ENCODE assay signal across 9 cellular contexts in the genomic region with DNA sequence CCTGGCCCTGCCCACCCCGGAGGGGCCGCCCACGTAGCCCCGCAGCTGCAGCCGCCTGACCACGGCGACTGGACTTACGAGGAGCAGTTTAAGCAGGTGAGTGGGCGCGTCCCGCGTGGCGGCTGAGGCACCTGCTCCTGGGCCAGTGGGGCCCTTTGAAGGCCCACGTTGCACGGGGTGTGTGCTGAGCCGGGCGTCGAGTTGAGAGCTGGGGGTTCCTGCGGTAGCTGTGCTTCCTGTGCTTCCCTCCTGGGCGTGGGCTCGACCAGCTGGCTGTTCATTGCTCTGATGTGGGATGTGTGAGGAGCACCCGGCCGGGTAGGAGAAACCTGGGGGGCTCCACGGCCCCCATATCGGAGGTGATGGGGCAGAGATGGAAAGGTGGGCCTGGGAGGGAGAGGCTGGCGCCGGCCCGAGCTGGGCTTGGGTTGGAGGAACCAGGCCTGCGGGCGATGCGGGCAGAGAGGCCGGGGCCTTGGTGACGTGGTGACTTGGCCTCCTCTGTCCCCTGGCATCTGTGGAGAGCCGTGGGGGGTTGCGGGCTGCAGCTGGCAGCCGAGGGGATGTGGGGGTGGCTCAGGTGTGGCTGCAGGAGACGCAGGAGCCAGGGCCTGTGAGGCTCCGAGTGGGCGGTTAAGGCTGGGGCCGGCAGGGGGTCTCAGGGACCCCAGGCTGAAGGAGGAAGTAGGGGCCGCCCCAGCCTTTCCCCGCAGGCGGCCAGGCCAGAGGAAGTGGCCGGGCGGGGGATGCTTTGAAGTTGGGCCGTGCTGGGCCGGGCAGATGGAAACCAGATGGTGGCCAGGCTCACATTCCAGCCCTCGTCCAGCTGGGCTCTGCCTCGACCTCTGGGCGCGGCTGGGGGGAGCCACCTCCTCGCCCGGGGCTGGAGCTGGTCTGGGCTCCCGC. TPM values are rescaled to one million over a fixed set of nuclear protein-coding genes. Genes with fewer than 3 reads are reported as not detected.
DNase-seq lines count a peak whose midpoint lies in the region; ATAC-seq and TF ChIP-seq lines count a peak whose summit lies in the region.
"Had no signal": no experiment of that assay in that cellular context is flagged by ENCODE, and none has a peak within 500 bp of the region (broad histone marks: within the 10 kb centered on the region; RNA-seq: fewer than 3 reads in every experiment).

No MANE protein-coding gene starts in this region.

- no peaks in the 10 kb centered on the region for H3K27me3 Mint-ChIP-seq in T-helper 1 cell treated with Interleukin-12 subunit alpha and Interleukin-12 subunit beta and Interleukin-4 antibody, amounts not matched to agents 30 μg/mL and 1 μg/mL, for 36 hours (ENCODE audit: low read depth)
- H3K27me3 Mint-ChIP-seq in mesothelial cell of epicardium (ENCODE audit: low read depth) = no peaks in the 10 kb centered on the region

- peak overlapping the region; percentile 78 for H3K4me3 Mint-ChIP-seq in T-helper 1 cell treated with Interleukin-12 subunit alpha and Interleukin-12 subunit beta and Interleukin-4 antibody, amounts not matched to agents 30 μg/mL and 1 μg/mL, for 36 hours
- peak overlapping the region; percentile 47 for H3K4me3 Mint-ChIP-seq in mesothelial cell of epicardium

- no peaks in the 10 kb centered on the region for H3K9me3 Mint-ChIP-seq in T-helper 1 cell treated with Interleukin-12 subunit alpha and Interleukin-12 subunit beta and Interleukin-4 antibody, amounts not matched to agents 30 μg/mL and 1 μg/mL, for 36 hours
- H3K9me3 Mint-ChIP-seq in mesothelial cell of epicardium = no peaks in the 10 kb centered on the region

- no peak overlapping the region for H3K27ac Mint-ChIP-seq in T-helper 1 cell treated with Interleukin-12 subunit alpha and Interleukin-12 subunit beta and Interleukin-4 antibody, amounts not matched to agents 30 μg/mL and 1 μg/mL, for 36 hours
- peak overlapping the region; percentile 93 for H3K27ac Mint-ChIP-seq in mesothelial cell of epicardium

- no peak for TF ChIP-seq CTCF in GM12875 (IDR thresholded peaks at IDR 0.05; ENCODE audit: borderline replicate concordance, insufficient read depth, low read depth, low read length)
- no peak for TF ChIP-seq CTCF in mesothelial cell of epicardium (IDR thresholded peaks at IDR 0.05; ENCODE audit: unreplicated experiment)

- peaks cover 10% of the 10 kb centered on the region for H3K4me1 Mint-ChIP-seq in T-helper 1 cell treated with Interleukin-12 subunit alpha and Interleukin-12 subunit beta and Interleukin-4 antibody, amounts not matched to agents 30 μg/mL and 1 μg/mL, for 36 hours (ENCODE audit: low read depth)
- H3K4me1 Mint-ChIP-seq in mesothelial cell of epicardium = peaks cover 15% of the 10 kb centered on the region

- H3K36me3 Mint-ChIP-seq in T-helper 1 cell treated with Interleukin-12 subunit alpha and Interleukin-12 subunit beta and Interleukin-4 antibody, amounts not matched to agents 30 μg/mL and 1 μg/mL, for 36 hours (ENCODE audit: low read depth) = peaks cover 4% of the 10 kb centered on the region
- peaks cover 12% of the 10 kb centered on the region for H3K36me3 Mint-ChIP-seq in mesothelial cell of epicardium

- peak overlapping the region; percentile 23 for H3K4me3 ChIP-seq in GM12875 (ENCODE audit: low read depth, low read length)

- ATAC-seq in HG03442 (IDR thresholded peaks at IDR 0.05; ENCODE audit: unreplicated experiment) (no peak), HG02870 (IDR thresholded peaks at IDR 0.05; ENCODE audit: unreplicated experiment) (no peak)

- peak; percentile 90 for DNase-seq in dedifferentiated amniotic fluid mesenchymal stem cell (ENCODE audit: extremely low spot score)
- DNase-seq in mesothelial cell of epicardium (ENCODE audit: low spot score in 2 of 2, unreplicated experiment in 2 of 2) = no peak
- no peak for DNase-seq in NCI-H2107 treated with DMSO at 0.1 percent for 48 hours (lab: John Stamatoyannopoulos, UW; ENCODE audit: unreplicated experiment)
- DNase-seq in NCI-H1930 (lab: John Stamatoyannopoulos, UW) = no peak

RNA-seq across cellular contexts. Expression of gene ARID3A, which starts 7.1 kb away (rescaled TPM):
- total RNA-seq in mesothelial cell of epicardium = 65.9 to 72.4 TPM (median 70.6 TPM) in 3 replicates

RNA-seq across cellular contexts. Expression of gene KISS1R, which starts 15.8 kb away (rescaled TPM):
- total RNA-seq in mesothelial cell of epicardium = 1.0 to 1.5 TPM (median 1.1 TPM) in 3 replicates
- total RNA-seq: renal cortical epithelial cell had no signal

RNA-seq across cellular contexts. Expression of gene R3HDM4, which starts 19.9 kb away (rescaled TPM):
- 47.4 to 50.5 TPM (median 49.5 TPM) in 3 replicates for total RNA-seq in mesothelial cell of epicardium

RNA-seq across cellular contexts. Expression of gene RNU6-9, which starts 39.6 kb away (rescaled TPM):
- total RNA-seq in mesothelial cell of epicardium = not detected in 3 replicates
- total RNA-seq: renal cortical epithelial cell had no signal

RNA-seq across cellular contexts. Expression of gene MED16, which starts 39.9 kb away (rescaled TPM):
- 79.8 to 87.8 TPM (median 80.0 TPM) in 3 replicates for total RNA-seq in mesothelial cell of epicardium
